ENCODE assay signal across 8 cellular contexts in genomic region chr16:30652005-30652296, GRCh38. TPM values are rescaled to one million over a fixed set of nuclear protein-coding genes. Genes with fewer than 3 reads are reported as not detected.
DNase-seq lines count a peak whose midpoint lies in the region; ATAC-seq, FAIRE-seq and TF ChIP-seq lines count a peak whose summit lies in the region.

No MANE protein-coding gene starts in this region.

- no peaks in the 10 kb centered on the region for H3K27me3 ChIP-seq in spleen (replicated peaks in 1 of 7)

- POLR2A ChIA-PET in activated CD8-positive, alpha-beta T cell treated with anti-CD3 and anti-CD28 coated beads for 36 hours (lab: Charles Lee), result interaction anchor here (0.7 to 2.3 kb wide), 5 partner anchors 17 to 117 kb away, joined by 3 to 7 read pairs (median 3); partner anchors contain the start of gene ZNF747

- no peaks in the 10 kb centered on the region for H3K9me3 Mint-ChIP-seq in activated CD8-positive, alpha-beta T cell treated with anti-CD3 and anti-CD28 coated beads for 36 hours

- ATAC-seq in activated CD8-positive, alpha-beta T cell treated with anti-CD3 and anti-CD28 coated beads for 36 hours, result no peak
- no peak for ATAC-seq in GM19351 (IDR thresholded peaks at IDR 0.05; ENCODE audit: unreplicated experiment)

- peak overlapping the region; percentile 93 to 99 (median 95) for H3K27ac ChIP-seq in spleen

- 7 to 24% (median 11%) methylated on average over 2 of the region's 2 CpGs for WGBS in spleen, 5 donors

- peak overlapping the region; percentile 72 for H3K27ac Mint-ChIP-seq in activated CD8-positive, alpha-beta T cell treated with anti-CD3 and anti-CD28 coated beads for 36 hours

- DNase-seq in HFF-Myc (ENCODE audit: extremely low read depth, low read depth) (no peak), spleen (no peak), inferior parietal cortex (ENCODE audit: extremely low spot score) (no peak), GM12892 (ENCODE audit: insufficient read length) (no peak)
- DNase-seq in activated CD8-positive, alpha-beta T cell treated with anti-CD3 and anti-CD28 coated beads for 36 hours, result no peak
- no peak for DNase-seq in stimulated activated CD4-positive, alpha-beta T cell treated with anti-CD3 and anti-CD28 coated beads, Interleukin-15, amount 100 ng/mL, for 24 hours

- H3K4me3 Mint-ChIP-seq in activated CD8-positive, alpha-beta T cell treated with anti-CD3 and anti-CD28 coated beads for 36 hours, result peak overlapping the region; percentile 88

- FAIRE-seq in GM12892 (lab: Jason Lieb, UNC), result no peak

- H3K27me3 Mint-ChIP-seq in activated CD8-positive, alpha-beta T cell treated with anti-CD3 and anti-CD28 coated beads for 36 hours, result no peaks in the 10 kb centered on the region

- H3K4me1 Mint-ChIP-seq in activated CD8-positive, alpha-beta T cell treated with anti-CD3 and anti-CD28 coated beads for 36 hours (ENCODE audit: low read depth), result peaks cover 37% of the 10 kb centered on the region

- no peak for TF ChIP-seq POLR2A in spleen (IDR thresholded peaks at IDR 0.05)
- no peak for TF ChIP-seq POLR2A in GM12892 (IDR thresholded peaks at IDR 0.05; ENCODE audit: low read depth, low read length)

- intact Hi-C loops in activated CD8-positive, alpha-beta T cell treated with anti-CD3 and anti-CD28 coated beads for 36 hours (cut with micrococcal nuclease), result loop anchor here (10.0 kb wide), 1 partner anchor 243 kb away; the partner anchor contains the start of genes BCL7C and CTF1
- intact Hi-C loops in spleen (cut with DNase I; ENCODE audit: low total_unique reads), result no loop called here

- TF ChIP-seq CTCF in HFF-Myc (IDR thresholded peaks at IDR 0.05; ENCODE audit: low read depth, low read length, missing control alignments) (no peak), spleen (IDR thresholded peaks at IDR 0.05 in 8 of 11, conservative IDR thresholded peaks at IDR 0.05 in 3 of 11) (no peak)
- no peak for TF ChIP-seq CTCF in activated CD8-positive, alpha-beta T cell treated with anti-CD3 and anti-CD28 coated beads for 36 hours (IDR thresholded peaks at IDR 0.05)

- H3K36me3 Mint-ChIP-seq in activated CD8-positive, alpha-beta T cell treated with anti-CD3 and anti-CD28 coated beads for 36 hours (ENCODE audit: low read depth), result peaks cover 36% of the 10 kb centered on the region

- peaks cover 9 to 62% (median 32%) of the 10 kb centered on the region in 6 donors for H3K4me1 ChIP-seq in spleen

- H3K36me3 ChIP-seq in spleen, result peaks cover 0 to 51% (median 43%) of the 10 kb centered on the region in 6 donors

- CTCF ChIA-PET in activated CD8-positive, alpha-beta T cell treated with anti-CD3 and anti-CD28 coated beads for 36 hours (lab: Charles Lee), result interaction anchor here (0.7 to 1.8 kb wide), 4 partner anchors 16 to 222 kb away, joined by 3 to 4 read pairs (median 4); partner anchors contain the start of gene DCTPP1

- H3K9me3 ChIP-seq in spleen, result no peaks in the 10 kb centered on the region

- H3K4me3 ChIP-seq in HFF-Myc (replicated peaks; ENCODE audit: low read depth, low read length) (peak overlapping the region; percentile 89), iPS-11a (ENCODE audit: low read depth, low read length) (peak overlapping the region; percentile 34), spleen (peak overlapping the region; percentile 80 to 93 (median 89))

RNA-seq across cellular contexts. Expression of gene PRR14, which starts 1.2 kb away (rescaled TPM):
- 10 to 100 TPM; 74.0 to 76.6 TPM for total RNA-seq in activated CD8-positive, alpha-beta T cell treated with anti-CD3 and anti-CD28 coated beads for 36 hours
- 10 to 100 TPM; 51.2 to 77.8 (median 61.8) TPM for total RNA-seq in spleen
- polyA plus RNA-seq in spleen, result 100 to 1,000 TPM in 2 of 3 donors, 10 to 100 TPM in 1; 68.4 to 178 (median 148) TPM
- polyA plus RNA-seq in GM12892 (2012; ENCODE audit: missing spikeins), result 18.2 TPM

RNA-seq across cellular contexts. Expression of gene FBRS, which starts 6.3 kb away (rescaled TPM):
- total RNA-seq in activated CD8-positive, alpha-beta T cell treated with anti-CD3 and anti-CD28 coated beads for 36 hours, result 10 to 100 TPM; 80.3 to 85.8 TPM
- 100 to 1,000 TPM in 4 of 7 donors, 10 to 100 TPM in 3; 47.5 to 118 (median 102) TPM for total RNA-seq in spleen
- polyA plus RNA-seq in spleen, result 10 to 100 TPM; 25.8 to 62.7 (median 43.7) TPM
- 16.5 TPM for polyA plus RNA-seq in GM12892 (2012; ENCODE audit: missing spikeins)

RNA-seq across cellular contexts. Expression of gene ZNF689, which starts 41.8 kb away (rescaled TPM):
- total RNA-seq in activated CD8-positive, alpha-beta T cell treated with anti-CD3 and anti-CD28 coated beads for 36 hours, result 10 to 100 TPM in 1 of 2 experiments, 1 to 10 TPM in 1; 9.8 to 11.3 TPM
- total RNA-seq in spleen, result 10 to 100 TPM in 5 of 7 donors, 1 to 10 TPM in 2; 6.3 to 14.6 (median 11.4) TPM
- 1 to 10 TPM; 3.5 to 5.0 (median 3.7) TPM for polyA plus RNA-seq in spleen
- 3.7 TPM for polyA plus RNA-seq in GM12892 (2012; ENCODE audit: missing spikeins)

RNA-seq across cellular contexts. Expression of gene SRCAP, which starts 47.0 kb away (rescaled TPM):
- 10 to 100 TPM; 57.2 to 64.7 TPM for total RNA-seq in activated CD8-positive, alpha-beta T cell treated with anti-CD3 and anti-CD28 coated beads for 36 hours
- total RNA-seq in spleen, result 10 to 100 TPM; 52.8 to 85.7 (median 72.7) TPM
- polyA plus RNA-seq in spleen, result 10 to 100 TPM in 1 of 3 donors, 1 to 10 TPM in 2; 1.2 to 19.0 (median 1.4) TPM
- 6.0 TPM for polyA plus RNA-seq in GM12892 (2012; ENCODE audit: missing spikeins)

Comparison
In these comparisons a context has a peak if more than half of its experiments do, and no peak if none do; other contexts are left out.
1. H3K4me3 ChIP-seq: peak in every context shown above with its lines; median percentile 89 in HFF-Myc; 89 in spleen; 34 in iPS-11a.